In the genomic region with DNA sequence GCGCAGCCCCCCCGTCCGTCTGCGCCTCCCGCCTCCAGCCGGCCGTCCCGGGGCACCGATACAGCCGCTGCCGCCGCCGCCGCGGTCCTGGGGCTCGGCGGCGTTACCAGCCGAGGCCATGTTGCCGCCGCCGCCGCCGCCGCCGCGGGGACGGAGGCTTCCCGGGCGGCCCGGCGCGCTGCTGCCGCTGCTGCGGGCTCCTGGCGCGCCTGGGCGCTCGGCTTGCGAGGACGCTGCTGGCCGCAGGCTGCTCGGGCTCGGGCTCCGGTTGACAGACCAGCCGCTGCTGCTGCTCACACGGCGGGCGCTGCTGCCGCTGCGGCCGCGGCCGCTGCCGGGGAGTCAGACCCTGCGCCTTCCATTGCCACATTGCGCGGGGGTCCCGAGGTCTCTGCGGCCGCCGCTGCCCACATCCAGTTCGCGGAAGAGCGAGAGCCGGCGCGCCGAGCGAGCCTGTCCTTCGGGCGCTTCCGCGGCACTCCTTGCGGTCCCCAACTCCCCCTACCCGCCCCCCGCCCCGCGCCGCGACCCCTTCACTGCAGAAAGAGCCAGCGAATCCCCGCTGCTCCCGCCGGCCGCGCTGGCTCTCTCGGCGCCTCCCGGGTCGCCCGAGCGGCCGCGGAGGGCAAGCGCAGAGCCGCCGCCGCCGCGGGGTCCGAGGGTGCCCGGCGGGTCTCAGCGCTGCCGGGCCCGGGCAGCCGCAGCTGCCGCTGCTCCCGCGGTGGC, we compare ENCODE assay signal across 8 cellular contexts. TPM values are rescaled to one million over a fixed set of nuclear protein-coding genes. Genes with fewer than 3 reads are reported as not detected.
DNase-seq lines count a peak whose midpoint lies in the region; ATAC-seq and TF ChIP-seq lines count a peak whose summit lies in the region.

No MANE protein-coding gene starts in this region.

- no TSS peak for BruUV-seq in HCT116 (replicated peaks; lab: Mats Ljungman, UMichigan)

- 0 out of 2 replicates have a peak, but pooled peaks cover 6% of the 10 kb centered on the region for H3K79me2 ChIP-seq in HCT116 (ENCODE audit: insufficient read depth, low read length)

- H3K4me1 ChIP-seq in HCT116 (ENCODE audit: control insufficient read depth in 1 of 2, insufficient read depth in 2 of 2, low read length in 2 of 2) (peaks cover 24 to 44% of the 10 kb centered on the region in 2 experiments), gastroesophageal sphincter (peaks cover 0 to 43% (median 8%) of the 10 kb centered on the region in 3 donors)

- TF ChIP-seq RAD21 in HCT116 (IDR thresholded peaks at IDR 0.05; ENCODE audit: low read depth): no peak

- DNase-seq in BJ (ENCODE audit: low read depth): no peak
- no peak for DNase-seq in HCT116 (ENCODE audit: low read depth, low spot score)
- peak; percentile 54 for DNase-seq in activated T-cell treated with anti-CD3 and anti-CD28 coated beads, Interleukin-2, amount 50 U/mL, for 24 hours
- DNase-seq in retinal pigment epithelial cell (ENCODE audit: low read depth): no peak
- DNase-seq in cerebellum (ENCODE audit: low spot score): no peak

- TF ChIP-seq CTCF in BJ (IDR thresholded peaks at IDR 0.05; ENCODE audit: insufficient read depth, low read depth, low read length) (no peak), HCT116 (IDR thresholded peaks at IDR 0.05 in 2 of 3, conservative IDR thresholded peaks at IDR 0.05 in 1 of 3; ENCODE audit: borderline replicate concordance in 1 of 3, insufficient read depth in 1 of 3, low read depth in 2 of 3, low read length in 2 of 3) (no peak), gastroesophageal sphincter (IDR thresholded peaks at IDR 0.05) (no peak), retinal pigment epithelial cell (conservative IDR thresholded peaks at IDR 0.05; ENCODE audit: low read depth, low read length) (no peak)

- intact Hi-C loops in HCT116 (cut with micrococcal nuclease): loop anchor here (2.0 to 5.0 kb wide), 2 partner anchors 192 to 369 kb away; a partner anchor contains a TSS

- TF ChIP-seq POLR2A in HCT116 (IDR thresholded peaks at IDR 0.05; ENCODE audit: borderline replicate concordance, extremely low read depth, insufficient read depth, insufficient read length) (no peak), gastroesophageal sphincter (IDR thresholded peaks at IDR 0.05) (peak in 1 of 2 donors; percentile 2)

- H3K9me3 Mint-ChIP-seq in activated T-cell treated with anti-CD3 and anti-CD28 coated beads, Interleukin-2, amount 50 U/mL, for 24 hours: no peaks in the 10 kb centered on the region

- RAD21 ChIA-PET in HCT116 (lab: Charles Lee; ENCODE audit: low non-redundant PET in 1 of 2, low total read pairs in 2 of 2, uncharacterized antibody in 2 of 2, unreplicated experiment in 2 of 2): no interaction called here

- H3K36me3 ChIP-seq in BJ (ENCODE audit: control insufficient read depth, insufficient read depth, low read length): no peaks in the 10 kb centered on the region
- no peaks in the 10 kb centered on the region for H3K36me3 ChIP-seq in HCT116 (ENCODE audit: control insufficient read depth in 1 of 2, insufficient read depth in 2 of 2, low read length in 2 of 2)
- H3K36me3 ChIP-seq in gastroesophageal sphincter: no peaks in the 10 kb centered on the region

- no peaks in the 10 kb centered on the region for H4K20me1 ChIP-seq in HCT116 (ENCODE audit: insufficient read depth)

- H2AFZ ChIP-seq in HCT116 (ENCODE audit: low read depth, low read length, poor library complexity, severe bottlenecking): no peak overlapping the region

- H3K27me3 ChIP-seq in BJ (ENCODE audit: control insufficient read depth, insufficient read depth, low read length) (no peaks in the 10 kb centered on the region), HCT116 (ENCODE audit: insufficient read depth, low read length) (no peaks in the 10 kb centered on the region), gastroesophageal sphincter (no peaks in the 10 kb centered on the region)

- H3K27ac ChIP-seq in HCT116 (ENCODE audit: low read depth, low read length): peak overlapping the region; percentile 84
- peak overlapping the region; percentile 62 to 94 (median 92) for H3K27ac ChIP-seq in gastroesophageal sphincter

- peak overlapping the region; percentile 100 for H3K4me2 ChIP-seq in HCT116 (ENCODE audit: low read length)

- H3K9ac ChIP-seq in HCT116 (ENCODE audit: low read length): peak overlapping the region; percentile 72

- H3K27ac Mint-ChIP-seq in activated T-cell treated with anti-CD3 and anti-CD28 coated beads, Interleukin-2, amount 50 U/mL, for 24 hours: no peak overlapping the region

- H3K27me3 Mint-ChIP-seq in activated T-cell treated with anti-CD3 and anti-CD28 coated beads, Interleukin-2, amount 50 U/mL, for 24 hours: peaks cover 8% of the 10 kb centered on the region

- H3K4me3 Mint-ChIP-seq in activated T-cell treated with anti-CD3 and anti-CD28 coated beads, Interleukin-2, amount 50 U/mL, for 24 hours: peak overlapping the region; percentile 86

- H3K36me3 Mint-ChIP-seq in activated T-cell treated with anti-CD3 and anti-CD28 coated beads, Interleukin-2, amount 50 U/mL, for 24 hours (ENCODE audit: low read depth): peaks cover 10% of the 10 kb centered on the region

- H3K4me3 ChIP-seq in BJ (ENCODE audit: low read depth, low read length) (peak overlapping the region; percentile 73), HCT116 (replicated peaks in 1 of 2; ENCODE audit: low read depth in 1 of 2, low read length in 2 of 2) (peak overlapping the region; percentile 72 to 90), gastroesophageal sphincter (peak overlapping the region; percentile 69 to 92), retinal pigment epithelial cell (ENCODE audit: low read length) (peak overlapping the region; percentile 74)

- no peaks in the 10 kb centered on the region for H3K9me2 ChIP-seq in HCT116 (ENCODE audit: insufficient read depth)

- peaks cover 56% of the 10 kb centered on the region for H3K4me1 Mint-ChIP-seq in activated T-cell treated with anti-CD3 and anti-CD28 coated beads, Interleukin-2, amount 50 U/mL, for 24 hours (ENCODE audit: low read depth)

- ATAC-seq in HCT116: no peak
- no peak for ATAC-seq in gastroesophageal sphincter
- no peak for ATAC-seq in HG03442 (IDR thresholded peaks at IDR 0.05; ENCODE audit: unreplicated experiment)
- ATAC-seq in GM19328 (IDR thresholded peaks at IDR 0.05; ENCODE audit: unreplicated experiment): no peak

- no CpG with 5 or more reads among the region's 111 CpGs for WGBS in gastroesophageal sphincter (ENCODE audit: low coverage in 1 of 2), 2 donors

- no peaks in the 10 kb centered on the region for H3K9me3 ChIP-seq in HCT116 (ENCODE audit: control insufficient read depth in 1 of 2, insufficient read depth in 1 of 2, low read depth in 1 of 2, low read length in 2 of 2)
- H3K9me3 ChIP-seq in gastroesophageal sphincter: no peaks in the 10 kb centered on the region

- no peak for TF ChIP-seq EP300 in gastroesophageal sphincter (IDR thresholded peaks at IDR 0.05)

- CTCF ChIA-PET in BJ (lab: Yijun Ruan, JAX): interaction anchor here (0.7 kb wide), 1 partner anchor 8 kb away, joined by 3 read pairs; no protein-coding TSS in a partner anchor
- CTCF ChIA-PET in HCT116 (lab: Charles Lee): interaction anchor here (1.0 kb wide), 1 partner anchor 172 kb away, joined by 3 read pairs; no protein-coding TSS in a partner anchor

- POLR2A ChIA-PET in BJ (lab: Charles Lee) (interaction anchor here (0.5 kb wide), 1 partner anchor 243 kb away, joined by 4 read pairs; no protein-coding TSS in a partner anchor), HCT116 (lab: Charles Lee) (interaction anchor here (0.6 kb wide), 1 partner anchor 19 kb away, joined by 3 read pairs; no protein-coding TSS in a partner anchor)

TF ChIP-seq in HCT116, 20 proteins besides CTCF, POLR2A, EP300 and RAD21:
- TF ChIP-seq ZFX (IDR thresholded peaks at IDR 0.05): 0 out of 2 replicates have a peak, but pooled peaks have one; percentile 26
- no peak for TF ChIP-seq TCF7L2 (IDR thresholded peaks at IDR 0.05; ENCODE audit: borderline replicate concordance, extremely low read depth, insufficient read depth, insufficient read length)
- TF ChIP-seq, protein P1, sequence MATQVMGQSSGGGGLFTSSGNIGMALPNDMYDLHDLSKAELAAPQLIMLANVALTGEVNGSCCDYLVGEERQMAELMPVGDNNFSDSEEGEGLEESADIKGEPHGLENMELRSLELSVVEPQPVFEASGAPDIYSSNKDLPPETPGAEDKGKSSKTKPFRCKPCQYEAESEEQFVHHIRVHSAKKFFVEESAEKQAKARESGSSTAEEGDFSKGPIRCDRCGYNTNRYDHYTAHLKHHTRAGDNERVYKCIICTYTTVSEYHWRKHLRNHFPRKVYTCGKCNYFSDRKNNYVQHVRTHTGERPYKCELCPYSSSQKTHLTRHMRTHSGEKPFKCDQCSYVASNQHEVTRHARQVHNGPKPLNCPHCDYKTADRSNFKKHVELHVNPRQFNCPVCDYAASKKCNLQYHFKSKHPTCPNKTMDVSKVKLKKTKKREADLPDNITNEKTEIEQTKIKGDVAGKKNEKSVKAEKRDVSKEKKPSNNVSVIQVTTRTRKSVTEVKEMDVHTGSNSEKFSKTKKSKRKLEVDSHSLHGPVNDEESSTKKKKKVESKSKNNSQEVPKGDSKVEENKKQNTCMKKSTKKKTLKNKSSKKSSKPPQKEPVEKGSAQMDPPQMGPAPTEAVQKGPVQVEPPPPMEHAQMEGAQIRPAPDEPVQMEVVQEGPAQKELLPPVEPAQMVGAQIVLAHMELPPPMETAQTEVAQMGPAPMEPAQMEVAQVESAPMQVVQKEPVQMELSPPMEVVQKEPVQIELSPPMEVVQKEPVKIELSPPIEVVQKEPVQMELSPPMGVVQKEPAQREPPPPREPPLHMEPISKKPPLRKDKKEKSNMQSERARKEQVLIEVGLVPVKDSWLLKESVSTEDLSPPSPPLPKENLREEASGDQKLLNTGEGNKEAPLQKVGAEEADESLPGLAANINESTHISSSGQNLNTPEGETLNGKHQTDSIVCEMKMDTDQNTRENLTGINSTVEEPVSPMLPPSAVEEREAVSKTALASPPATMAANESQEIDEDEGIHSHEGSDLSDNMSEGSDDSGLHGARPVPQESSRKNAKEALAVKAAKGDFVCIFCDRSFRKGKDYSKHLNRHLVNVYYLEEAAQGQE (IDR thresholded peaks at IDR 0.05; ENCODE audit: low read depth): no peak

RNA-seq across cellular contexts. Expression of a gene that starts 8.4 kb away (rescaled TPM):
- 1.5 and 2.8 TPM in 2 replicates for polyA plus RNA-seq in BJ (2011; rRNA removed)
- 6.1 and 6.5 TPM in 2 replicates for polyA minus RNA-seq in BJ (2011; rRNA and poly(A)+ RNA removed)
- total RNA-seq in HCT116 (2021; ENCODE audit: unreplicated experiment) (15.2 TPM), gastroesophageal sphincter (10 to 100 TPM; 12.5 to 20.3 (median 15.5) TPM), cerebellum (60.2 TPM)
- 6.2 and 8.0 TPM in 2 replicates for polyA plus RNA-seq in HCT116 (2012)
